ENCODE assay signal across 12 cellular contexts in genomic region chr7:76346097-76346496, GRCh38. TPM values are rescaled to one million over a fixed set of nuclear protein-coding genes. Genes with fewer than 3 reads are reported as not detected.
DNase-seq lines count a peak whose midpoint lies in the region; ATAC-seq, FAIRE-seq and TF ChIP-seq lines count a peak whose summit lies in the region.
"Had no signal": no experiment of that assay in that cellular context is flagged by ENCODE, and none has a peak within 500 bp of the region (broad histone marks: within the 10 kb centered on the region; RNA-seq: fewer than 3 reads in every experiment).

No MANE protein-coding gene starts in this region.

- no peak overlapping the region for H3K4me2 ChIP-seq in H9 (ENCODE audit: insufficient read depth, insufficient read length, low read length)

- H3K27ac ChIP-seq in H9 (ENCODE audit: insufficient read length, low read depth, low read length) (no peak overlapping the region), Peyer's patch (peak overlapping the region in 3 of 4 donors; percentile 63 to 92 (median 77)), left ventricle myocardium inferior (replicated peaks) (peak overlapping the region; percentile 60), pancreas (no peak overlapping the region)
- H3K27ac ChIP-seq: ovary had no signal

- DNase-seq in H9: no peak
- DNase-seq in Peyer's patch: peak in 1 of 3 donors; percentile 78
- no peak for DNase-seq in left ventricle myocardium inferior
- DNase-seq in pancreas: no peak
- no peak for DNase-seq in hepatic stellate cell (ENCODE audit: low spot score)
- DNase-seq in COLO829 (ENCODE audit: low spot score): no peak
- DNase-seq: CD8-positive, alpha-beta memory T cell; NCI-H2171 treated with DMSO at 0.1 percent for 48 hours; ovary; stimulated activated CD4-positive, alpha-beta T cell treated with anti-CD3 and anti-CD28 coated beads, Interleukin-1b, Interleukin-23, amount 100 ng/mL, for 48 hours; stimulated activated naive CD4-positive, alpha-beta T cell treated with Interleukin-2 at 50 U/mL for 16 hours had no signal

- WGBS in H9 (ENCODE audit: extremely low coverage, insufficient read length, low lambda C conversion rate): no CpG with 5 or more reads among the region's 6 CpGs
- WGBS in pancreas, 2 donors: 84 to 86% methylated on average over 6 of the region's 6 CpGs

- H2AFZ ChIP-seq in H9 (ENCODE audit: low read length): no peak overlapping the region

- no peak overlapping the region for H3K56ac ChIP-seq in H9 (ENCODE audit: insufficient read length, low read depth, low read length)

- H3K9me3 Mint-ChIP-seq in H9: no peaks in the 10 kb centered on the region
- H3K9me3 Mint-ChIP-seq: CD8-positive, alpha-beta memory T cell had no signal

- no peak overlapping the region for H3K4me3 Mint-ChIP-seq in H9

- no peak overlapping the region for H4K5ac ChIP-seq in H9 (ENCODE audit: insufficient read length, low read depth, low read length)

- TF ChIP-seq CTCF in H9 (conservative IDR thresholded peaks at IDR 0.05) (no peak), Peyer's patch (IDR thresholded peaks at IDR 0.05) (no peak), left ventricle myocardium inferior (IDR thresholded peaks at IDR 0.05; ENCODE audit: borderline replicate concordance) (no peak), pancreas (IDR thresholded peaks at IDR 0.05) (no peak)

- H3K23me2 ChIP-seq in H9 (ENCODE audit: insufficient read length, low read depth, low read length, poor library complexity, severe bottlenecking): no peaks in the 10 kb centered on the region

- H4K20me1 ChIP-seq in H9 (ENCODE audit: control insufficient read depth, insufficient read depth, insufficient read length): no peaks in the 10 kb centered on the region

- no peak overlapping the region for H3K4ac ChIP-seq in H9 (ENCODE audit: low read depth, low read length)

- no peak overlapping the region for H2AK5ac ChIP-seq in H9 (ENCODE audit: insufficient read length, low read length)

- H3K23ac ChIP-seq in H9 (ENCODE audit: insufficient read length, low read depth, low read length): no peak overlapping the region

- H3K27me3 ChIP-seq in H9 (ENCODE audit: insufficient read depth, low read length) (no peaks in the 10 kb centered on the region), Peyer's patch (no peaks in the 10 kb centered on the region), left ventricle myocardium inferior (ENCODE audit: low read depth) (no peaks in the 10 kb centered on the region), pancreas (no peaks in the 10 kb centered on the region)
- H3K27me3 ChIP-seq: ovary had no signal

- H3K9me3 ChIP-seq in H9 (ENCODE audit: control insufficient read depth, low read depth, low read length): no peaks in the 10 kb centered on the region
- H3K9me3 ChIP-seq in Peyer's patch: no peaks in the 10 kb centered on the region
- H3K9me3 ChIP-seq in left ventricle myocardium inferior (replicated peaks): no peaks in the 10 kb centered on the region
- H3K9me3 ChIP-seq in pancreas: no peaks in the 10 kb centered on the region
- H3K9me3 ChIP-seq: ovary had no signal

- H3T11ph ChIP-seq in H9 (ENCODE audit: low read length): no peak overlapping the region

- H3K27me3 Mint-ChIP-seq in H9 (ENCODE audit: low read depth): no peaks in the 10 kb centered on the region
- H3K27me3 Mint-ChIP-seq: CD8-positive, alpha-beta memory T cell had no signal

- H3K27ac Mint-ChIP-seq in H9: peak overlapping the region; percentile 40 to 88 (median 75); a peak in 4 of 7 replicates

- H2BK120ac ChIP-seq in H9 (ENCODE audit: low read depth, low read length, poor library complexity, severe bottlenecking): no peak overlapping the region

- H3K79me2 ChIP-seq in H9 (ENCODE audit: insufficient read depth, low read length): peaks cover 75% of the 10 kb centered on the region; the same call in 1 of the 2 replicates

- FAIRE-seq in pancreas (lab: Jason Lieb, UNC): no peak

- H3K4me1 ChIP-seq in H9 (ENCODE audit: insufficient read depth, low read length) (no peaks in the 10 kb centered on the region), Peyer's patch (peaks cover 0 to 21% (median 3%) of the 10 kb centered on the region in 4 donors), left ventricle myocardium inferior (peaks cover 98% of the 10 kb centered on the region), pancreas (peaks cover 0 to 6% (median 3%) of the 10 kb centered on the region in 3 donors)

- H3K4me3 ChIP-seq in Peyer's patch (no peak overlapping the region), left ventricle myocardium inferior (no peak overlapping the region), pancreas (no peak overlapping the region)
- H3K4me3 ChIP-seq: ovary had no signal

- peaks cover 37 to 38% of the 10 kb centered on the region in 2 experiments for H3K4me1 Mint-ChIP-seq in H9

- no peak overlapping the region for H3K18ac ChIP-seq in H9 (ENCODE audit: insufficient read length, low read depth, low read length)

- intact Hi-C loops in left ventricle myocardium inferior (cut with micrococcal nuclease): no loop called here
- intact Hi-C loops in pancreas (cut with DNase I): no loop called here

- no peak overlapping the region for H4K91ac ChIP-seq in H9 (ENCODE audit: insufficient read length, low read depth, low read length)

- H2BK20ac ChIP-seq in H9 (ENCODE audit: low read depth, low read length, poor library complexity, severe bottlenecking): no peak overlapping the region

- H2BK12ac ChIP-seq in H9 (ENCODE audit: insufficient read length, low read depth, low read length): no peak overlapping the region

- H3K14ac ChIP-seq in H9 (ENCODE audit: insufficient read depth, low read length): no peak overlapping the region; the same call in 1 of the 2 replicates

- no peak overlapping the region for H3K9ac ChIP-seq in H9 (ENCODE audit: extremely low read depth, insufficient read length, low read length)

- peaks cover 64 to 91% (median 85%) of the 10 kb centered on the region in 3 experiments for H3K36me3 Mint-ChIP-seq in H9 (ENCODE audit: insufficient read depth in 1 of 3, low read depth in 3 of 3)

- TF ChIP-seq POLR2A in Peyer's patch (IDR thresholded peaks at IDR 0.05): peak in 1 of 2 donors; percentile 70

- no peak overlapping the region for H2BK15ac ChIP-seq in H9 (ENCODE audit: low read depth, low read length)

- H2BK5ac ChIP-seq in H9 (ENCODE audit: insufficient read length, low read length): no peak overlapping the region

- H3K36me3 ChIP-seq in Peyer's patch: peaks cover 0 to 64% (median 0%) of the 10 kb centered on the region in 3 donors
- H3K36me3 ChIP-seq in left ventricle myocardium inferior: peaks cover 80% of the 10 kb centered on the region
- peaks cover 0 to 26% (median 0%) of the 10 kb centered on the region in 3 donors for H3K36me3 ChIP-seq in pancreas
- H3K36me3 ChIP-seq: ovary had no signal

- no peak overlapping the region for H4K8ac ChIP-seq in H9 (replicated peaks; ENCODE audit: insufficient read length, low read depth, low read length)

- ATAC-seq in pancreas (peak in 3 of 4 donors; percentile 28 to 64 (median 58)), HG02759 (IDR thresholded peaks at IDR 0.05; ENCODE audit: unreplicated experiment) (no peak)

- H3K79me1 ChIP-seq in H9 (ENCODE audit: insufficient read depth, low read depth, low read length, poor library complexity, severe bottlenecking): peaks cover 9% of the 10 kb centered on the region

RNA-seq across cellular contexts. Expression of gene YWHAG, which starts 12.7 kb away (rescaled TPM):
- total RNA-seq in H9 (2021) (241 and 243 TPM in 2 replicates), Peyer's patch (10 to 100 TPM; 40.5 to 74.3 (median 53.6) TPM), left ventricle myocardium inferior (223 TPM), pancreas (10 to 100 TPM; 23.3 to 55.7 (median 38.9) TPM)
- 10 to 100 TPM; 15.7 to 30.9 TPM for polyA plus RNA-seq in pancreas

RNA-seq across cellular contexts. Expression of gene HSPB1, which starts 43.6 kb away (rescaled TPM):
- total RNA-seq in H9 (2021): 175 and 186 TPM in 2 replicates
- 100 to 1,000 TPM in 1 of 4 donors, 10 to 100 TPM in 3; 59.0 to 139 (median 88.3) TPM for total RNA-seq in Peyer's patch
- total RNA-seq in left ventricle myocardium inferior: 2,037 TPM
- total RNA-seq in pancreas: 100 to 1,000 TPM; 106 to 752 (median 138) TPM
- polyA plus RNA-seq in pancreas: 100 to 1,000 TPM; 160 to 642 TPM

Comparison
In these comparisons a context has a peak if more than half of its experiments do, and no peak if none do; other contexts are left out.
1. H3K27ac ChIP-seq: peak in Peyer's patch (3 of 4) and left ventricle myocardium inferior (single experiment); none in H9 (single experiment) and pancreas (0 of 4).